Comparison of ENCODE assay signal across 21 cellular contexts in genomic region chr10:676178-676577, GRCh38. TPM values are rescaled to one million over a fixed set of nuclear protein-coding genes. Genes with fewer than 3 reads are reported as not detected.
DNase-seq lines count a peak whose midpoint lies in the region; ATAC-seq and TF ChIP-seq lines count a peak whose summit lies in the region.
"Had no signal": no experiment of that assay in that cellular context is flagged by ENCODE, and none has a peak within 500 bp of the region (broad histone marks: within the 10 kb centered on the region; RNA-seq: fewer than 3 reads in every experiment).

No MANE protein-coding gene starts in this region.

- TF ChIP-seq EP300 in esophagus muscularis mucosa (IDR thresholded peaks at IDR 0.05): no peak

- H3K4me1 ChIP-seq in esophagus muscularis mucosa: peaks cover 33 to 60% (median 47%) of the 10 kb centered on the region in 4 donors

- peak; percentile 58 for ATAC-seq in activated naive CD8-positive, alpha-beta T cell treated with anti-CD3 and anti-CD28 coated beads, Interleukin-2, amount 50 U/mL, for 24 hours
- peak; percentile 82 for ATAC-seq in HG02870 (IDR thresholded peaks at IDR 0.05; ENCODE audit: unreplicated experiment)
- ATAC-seq in activated T-helper 17 cell treated with anti-CD3 and anti-CD28 coated beads, Interleukin-2, amount 50 U/mL, for 72 hours (replicated peaks): peak; percentile 77
- ATAC-seq in stimulated activated naive CD8-positive, alpha-beta T cell treated with anti-CD3 and anti-CD28 coated beads, Interleukin-15, amount 100 ng/mL, for 72 hours: peak; percentile 71
- ATAC-seq: HepG2 had no signal

- no peak overlapping the region for H3K27ac Mint-ChIP-seq in activated naive CD8-positive, alpha-beta T cell treated with anti-CD3 and anti-CD28 coated beads, Interleukin-2, amount 50 U/mL, for 24 hours
- H3K27ac Mint-ChIP-seq in activated naive CD8-positive, alpha-beta T cell treated with anti-CD3 and anti-CD28 coated beads for 36 hours: no peak overlapping the region
- no peak overlapping the region for H3K27ac Mint-ChIP-seq in activated T-helper 17 cell treated with anti-CD3 and anti-CD28 coated beads, Interleukin-2, amount 50 U/mL, for 72 hours
- H3K27ac Mint-ChIP-seq in stimulated activated naive CD8-positive, alpha-beta T cell treated with anti-CD3 and anti-CD28 coated beads, Interleukin-15, amount 100 ng/mL, for 72 hours: peak overlapping the region in 1 of 2 donors; percentile 40
- H3K27ac Mint-ChIP-seq: CD8-positive, alpha-beta memory T cell had no signal

- H3K4me3 Mint-ChIP-seq in activated naive CD8-positive, alpha-beta T cell treated with anti-CD3 and anti-CD28 coated beads, Interleukin-2, amount 50 U/mL, for 24 hours: no peak overlapping the region
- no peak overlapping the region for H3K4me3 Mint-ChIP-seq in activated naive CD8-positive, alpha-beta T cell treated with anti-CD3 and anti-CD28 coated beads for 36 hours
- H3K4me3 Mint-ChIP-seq in activated T-helper 17 cell treated with anti-CD3 and anti-CD28 coated beads, Interleukin-2, amount 50 U/mL, for 72 hours: no peak overlapping the region
- no peak overlapping the region for H3K4me3 Mint-ChIP-seq in stimulated activated naive CD8-positive, alpha-beta T cell treated with anti-CD3 and anti-CD28 coated beads, Interleukin-15, amount 100 ng/mL, for 72 hours
- H3K4me3 Mint-ChIP-seq: CD8-positive, alpha-beta memory T cell had no signal

- intact Hi-C loops in esophagus muscularis mucosa (cut with DNase I): no loop called here

- no peak for TF ChIP-seq CTCF in esophagus muscularis mucosa (IDR thresholded peaks at IDR 0.05)

- H3K9me3 ChIP-seq in esophagus muscularis mucosa: no peaks in the 10 kb centered on the region
- H3K9me3 ChIP-seq: Peyer's patch had no signal

- H3K27me3 Mint-ChIP-seq in activated naive CD8-positive, alpha-beta T cell treated with anti-CD3 and anti-CD28 coated beads, Interleukin-2, amount 50 U/mL, for 24 hours: peaks cover 11% of the 10 kb centered on the region
- H3K27me3 Mint-ChIP-seq in activated naive CD8-positive, alpha-beta T cell treated with anti-CD3 and anti-CD28 coated beads for 36 hours: peaks cover 7% of the 10 kb centered on the region
- H3K27me3 Mint-ChIP-seq in activated T-helper 17 cell treated with anti-CD3 and anti-CD28 coated beads, Interleukin-2, amount 50 U/mL, for 72 hours: peaks cover 7% of the 10 kb centered on the region
- peaks cover 14% of the 10 kb centered on the region for H3K27me3 Mint-ChIP-seq in stimulated activated naive CD8-positive, alpha-beta T cell treated with anti-CD3 and anti-CD28 coated beads, Interleukin-15, amount 100 ng/mL, for 72 hours

- peaks cover 14% of the 10 kb centered on the region for H3K4me1 Mint-ChIP-seq in activated naive CD8-positive, alpha-beta T cell treated with anti-CD3 and anti-CD28 coated beads, Interleukin-2, amount 50 U/mL, for 24 hours
- no peaks in the 10 kb centered on the region for H3K4me1 Mint-ChIP-seq in activated naive CD8-positive, alpha-beta T cell treated with anti-CD3 and anti-CD28 coated beads for 36 hours
- H3K4me1 Mint-ChIP-seq in activated T-helper 17 cell treated with anti-CD3 and anti-CD28 coated beads, Interleukin-2, amount 50 U/mL, for 72 hours: peaks cover 6% of the 10 kb centered on the region
- H3K4me1 Mint-ChIP-seq in stimulated activated naive CD8-positive, alpha-beta T cell treated with anti-CD3 and anti-CD28 coated beads, Interleukin-15, amount 100 ng/mL, for 72 hours: peaks cover 10% of the 10 kb centered on the region
- H3K4me1 Mint-ChIP-seq: CD8-positive, alpha-beta memory T cell had no signal

- no peaks in the 10 kb centered on the region for H3K36me3 Mint-ChIP-seq in activated naive CD8-positive, alpha-beta T cell treated with anti-CD3 and anti-CD28 coated beads, Interleukin-2, amount 50 U/mL, for 24 hours (ENCODE audit: low read depth)
- no peaks in the 10 kb centered on the region for H3K36me3 Mint-ChIP-seq in activated naive CD8-positive, alpha-beta T cell treated with anti-CD3 and anti-CD28 coated beads for 36 hours
- H3K36me3 Mint-ChIP-seq in activated T-helper 17 cell treated with anti-CD3 and anti-CD28 coated beads, Interleukin-2, amount 50 U/mL, for 72 hours (ENCODE audit: low read depth): no peaks in the 10 kb centered on the region
- H3K36me3 Mint-ChIP-seq: CD8-positive, alpha-beta memory T cell had no signal

- no peak for DNase-seq in activated naive CD8-positive, alpha-beta T cell treated with anti-CD3 and anti-CD28 coated beads, Interleukin-2, amount 50 U/mL, for 24 hours
- no peak for DNase-seq in activated naive CD8-positive, alpha-beta T cell treated with anti-CD3 and anti-CD28 coated beads for 36 hours
- DNase-seq in stimulated activated naive CD8-positive, alpha-beta T cell treated with anti-CD3 and anti-CD28 coated beads, Interleukin-15, amount 100 ng/mL, for 72 hours: no peak
- no peak for DNase-seq in nucleus accumbens (lab: John Stamatoyannopoulos, UW)
- DNase-seq in hypothalamus (lab: John Stamatoyannopoulos, UW): no peak
- DNase-seq in esophagus muscularis mucosa (ENCODE audit: extremely low spot score): no peak
- DNase-seq: CD8-positive, alpha-beta memory T cell; DMS79; H7; KG1; NCI-H146; NCI-H2081 treated with DMSO at 0.1 percent for 48 hours; NCI-H226; NCI-H524 treated with DMSO at 0.1 percent for 48 hours; Peyer's patch; Right ventricle myocardium superior had no signal

- no peak overlapping the region for H3K27ac ChIP-seq in esophagus muscularis mucosa (replicated peaks in 1 of 4)
- H3K27ac ChIP-seq: BLaER1, Peyer's patch, SK-N-MC had no signal

- whole genome bisulfite sequencing in esophagus muscularis mucosa: 96% methylated on average over 3 of the region's 3 CpGs

- no peaks in the 10 kb centered on the region for H3K36me3 ChIP-seq in esophagus muscularis mucosa
- H3K36me3 ChIP-seq: BLaER1, Peyer's patch had no signal

- H3K4me3 ChIP-seq in esophagus muscularis mucosa: no peak overlapping the region
- H3K4me3 ChIP-seq: BLaER1, Peyer's patch, SK-N-MC had no signal

- H3K27me3 ChIP-seq in esophagus muscularis mucosa: no peaks in the 10 kb centered on the region
- H3K27me3 ChIP-seq: BLaER1, Peyer's patch had no signal

- TF ChIP-seq POLR2A in esophagus muscularis mucosa (IDR thresholded peaks at IDR 0.05; ENCODE audit: low read depth): no peak

- no peaks in the 10 kb centered on the region for H3K9me3 Mint-ChIP-seq in activated naive CD8-positive, alpha-beta T cell treated with anti-CD3 and anti-CD28 coated beads, Interleukin-2, amount 50 U/mL, for 24 hours
- H3K9me3 Mint-ChIP-seq in activated naive CD8-positive, alpha-beta T cell treated with anti-CD3 and anti-CD28 coated beads for 36 hours: no peaks in the 10 kb centered on the region
- H3K9me3 Mint-ChIP-seq in activated T-helper 17 cell treated with anti-CD3 and anti-CD28 coated beads, Interleukin-2, amount 50 U/mL, for 72 hours: peaks cover 3% of the 10 kb centered on the region
- no peaks in the 10 kb centered on the region for H3K9me3 Mint-ChIP-seq in stimulated activated naive CD8-positive, alpha-beta T cell treated with anti-CD3 and anti-CD28 coated beads, Interleukin-15, amount 100 ng/mL, for 72 hours

RNA-seq across cellular contexts. Expression of gene DIP2C, which starts 13.3 kb away (rescaled TPM):
- total RNA-seq in activated naive CD8-positive, alpha-beta T cell treated with anti-CD3 and anti-CD28 coated beads for 36 hours: under 1 TPM; 0.22 to 0.54 TPM
- 1 to 10 TPM; 1.1 to 1.9 TPM for total RNA-seq in activated T-helper 17 cell treated with anti-CD3 and anti-CD28 coated beads, Interleukin-2, amount 50 U/mL, for 72 hours
- 10 to 100 TPM; 38.6 to 66.4 (median 55.7) TPM for total RNA-seq in esophagus muscularis mucosa

Comparison
In these comparisons a context has a peak if more than half of its experiments do, and no peak if none do; other contexts are left out.
1. RNA of gene DIP2C, which starts 13.3 kb away (total RNA-seq): 38.6 to 66.4 TPM in esophagus muscularis mucosa; 1.1 to 1.9 TPM in activated T-helper 17 cell treated with anti-CD3 and anti-CD28 coated beads, Interleukin-2, amount 50 U/mL, for 72 hours and 0.22 to 0.54 TPM in activated naive CD8-positive, alpha-beta T cell treated with anti-CD3 and anti-CD28 coated beads for 36 hours; every median in the first group is over 10 times any median in the second.
2. Peak in every context shown above with its lines, with median percentiles within 50 percentile points of each other: ATAC-seq.